ENCODE assay signal across 7 cellular contexts in genomic region chr10:72637398-72637857, GRCh38. TPM values are rescaled to one million over a fixed set of nuclear protein-coding genes. Genes with fewer than 3 reads are reported as not detected.
DNase-seq lines count a peak whose midpoint lies in the region; ATAC-seq, FAIRE-seq and TF ChIP-seq lines count a peak whose summit lies in the region.

No MANE protein-coding gene starts in this region.

- DNase-seq in LHCN-M2 (ENCODE audit: low read depth) (peak; percentile 84), K562 (ENCODE audit: extremely low read depth in 1 of 4, low spot score in 3 of 4) (peak; percentile 66 to 95 (median 83)), neuronal stem cell (ENCODE audit: low spot score) (no peak), NCI-H1694 (lab: John Stamatoyannopoulos, UW) (no peak)

- CTCF ChIA-PET in K562 (lab: Yijun Ruan, JAX; ENCODE audit: low intra/inter-chr PET ratio) = interaction anchor here (0.7 kb wide), 1 partner anchor 150 kb away, joined by 3 read pairs; no protein-coding TSS in a partner anchor

- H3K4me2 ChIP-seq in K562 (ENCODE audit: insufficient read depth, low read length) = peak overlapping the region; percentile 44; the same call in 1 of the 2 replicates
- H3K4me2 ChIP-seq in neuronal stem cell (ENCODE audit: insufficient read depth, low read length, poor library complexity, severe bottlenecking) = no peak overlapping the region

- no peaks in the 10 kb centered on the region for H4K20me1 ChIP-seq in K562 (replicated peaks; ENCODE audit: control insufficient read depth, insufficient read depth, low read length)

- H3K23ac ChIP-seq in neuronal stem cell (ENCODE audit: low read depth, low read length, poor library complexity) = no peak overlapping the region

- H3K4ac ChIP-seq in neuronal stem cell (ENCODE audit: low read length) = no peak overlapping the region

- no peak overlapping the region for H2BK15ac ChIP-seq in neuronal stem cell (ENCODE audit: low read length)

- no peak overlapping the region for H3K18ac ChIP-seq in neuronal stem cell (ENCODE audit: low read length)

- no peak overlapping the region for H2AK5ac ChIP-seq in neuronal stem cell (ENCODE audit: low read depth, low read length)

- 6% methylated on average over 4 of the region's 4 CpGs for WGBS in K562 (ENCODE audit: insufficient coverage, low coverage, missing lambda C conversion rate)
- WGBS in neuronal stem cell (ENCODE audit: extremely low coverage in 2 of 2, insufficient read length in 2 of 2, insufficient replicate concordance in 1 of 2), 2 donors = no CpG with 5 or more reads among the region's 4 CpGs

- H3K36me3 ChIP-seq in K562 (ENCODE audit: control insufficient read depth, insufficient read depth, low read length) = no peaks in the 10 kb centered on the region
- no peaks in the 10 kb centered on the region for H3K36me3 ChIP-seq in neuronal stem cell (replicated peaks in 1 of 2; ENCODE audit: control insufficient read depth in 2 of 2, insufficient read depth in 2 of 2, low read length in 2 of 2)

- H3K14ac ChIP-seq in neuronal stem cell (ENCODE audit: low read length) = no peak overlapping the region

- BruUV-seq in K562 (replicated peaks; lab: Mats Ljungman, UMichigan) = no TSS peak

- H3K9me1 ChIP-seq in K562 (ENCODE audit: control insufficient read depth, insufficient read depth, low read length) = no peaks in the 10 kb centered on the region

- peak overlapping the region; percentile 22 for H2BK12ac ChIP-seq in neuronal stem cell (ENCODE audit: low read length)

- FAIRE-seq in K562 (lab: Jason Lieb, UNC) = peak; percentile 95

- no peak for TF ChIP-seq CTCF in K562 (IDR thresholded peaks at IDR 0.05 in 2 of 3, conservative IDR thresholded peaks at IDR 0.05 in 1 of 3; ENCODE audit: insufficient read depth in 2 of 3, low read depth in 1 of 3, low read length in 3 of 3)

- no peak overlapping the region for H2BK5ac ChIP-seq in neuronal stem cell (ENCODE audit: low read length)

- H2AFZ ChIP-seq in K562 (ENCODE audit: low read depth, low read length) (peak overlapping the region; percentile 74), neuronal stem cell (ENCODE audit: low read length) (peak overlapping the region; percentile 10)

- peak; percentile 51 for ATAC-seq in GM18858 (IDR thresholded peaks at IDR 0.05; ENCODE audit: unreplicated experiment)
- ATAC-seq in K562 = peak; percentile 99
- ATAC-seq in GM21576 (IDR thresholded peaks at IDR 0.05; ENCODE audit: unreplicated experiment) = no peak
- ATAC-seq in HG03571 (IDR thresholded peaks at IDR 0.05; ENCODE audit: unreplicated experiment) = no peak

- no peak overlapping the region for H4K8ac ChIP-seq in neuronal stem cell (ENCODE audit: low read depth, low read length)

- peak overlapping the region; percentile 62 for H3K27ac ChIP-seq in K562 (ENCODE audit: extremely low read depth, low read depth, low read length)
- no peak overlapping the region for H3K27ac ChIP-seq in neuronal stem cell (replicated peaks; ENCODE audit: low read length)

- H3K9ac ChIP-seq in K562 (ENCODE audit: insufficient read depth in 1 of 2, low read depth in 2 of 2, low read length in 2 of 2) (peak overlapping the region in 1 of 2 experiments; percentile 22; a peak in 1 of 4 replicates), neuronal stem cell (ENCODE audit: low read depth, low read length, poor library complexity) (no peak overlapping the region)

- no peak overlapping the region for H4K91ac ChIP-seq in neuronal stem cell (ENCODE audit: low read depth, low read length, poor library complexity)

- H2BK120ac ChIP-seq in neuronal stem cell (ENCODE audit: low read depth, low read length) = no peak overlapping the region

- peaks cover 2 to 21% of the 10 kb centered on the region in 2 experiments; a peak in 3 of 5 replicates for H3K4me1 ChIP-seq in K562 (replicated peaks in 1 of 2; ENCODE audit: control insufficient read depth in 2 of 2, insufficient read depth in 2 of 2, low read length in 2 of 2)
- no peaks in the 10 kb centered on the region for H3K4me1 ChIP-seq in neuronal stem cell (ENCODE audit: control insufficient read depth in 2 of 2, insufficient read depth in 1 of 2, low read depth in 1 of 2, low read length in 2 of 2)

- no peak overlapping the region for H3K4me3 ChIP-seq in K562
- no peak overlapping the region for H3K4me3 ChIP-seq in neuronal stem cell (ENCODE audit: low read length in 2 of 2)

- H3K9me3 ChIP-seq in K562 (replicated peaks; ENCODE audit: control insufficient read depth, insufficient read depth, low read depth, low read length) = peaks cover 14% of the 10 kb centered on the region
- H3K9me3 ChIP-seq in neuronal stem cell (replicated peaks in 1 of 2; ENCODE audit: control insufficient read depth in 2 of 2, insufficient read depth in 1 of 2, low read depth in 1 of 2, low read length in 2 of 2) = no peaks in the 10 kb centered on the region

- in situ Hi-C loops in K562 (cut with MboI) = no loop called here

- TF ChIP-seq EP300 in K562 (IDR thresholded peaks at IDR 0.05; ENCODE audit: low read length) = peak; percentile 85

- H3K79me2 ChIP-seq in K562 (ENCODE audit: control insufficient read depth, insufficient read depth, low read length) = no peaks in the 10 kb centered on the region

- no peak for TF ChIP-seq POLR2A in K562 (conservative IDR thresholded peaks at IDR 0.05)

- TF ChIP-seq RAD21 in K562 (CRISPR knock-in tag; conservative IDR thresholded peaks at IDR 0.05 in 1 of 2, IDR thresholded peaks at IDR 0.05 in 1 of 2) = peak; percentile 4 to 41; a peak in 1 of 4 replicates

- intact Hi-C loops in K562 (cut with micrococcal nuclease) = no loop called here

- POLR2A ChIA-PET in K562 (lab: Yijun Ruan, JAX) = interaction anchor here (0.7 to 1.4 kb wide), 12 partner anchors 9 to 137 kb away, joined by 3 to 13 read pairs (median 4); partner anchors contain the start of genes MCU and MICU1

- H3K27me3 ChIP-seq in K562 (ENCODE audit: control insufficient read depth in 2 of 2, insufficient read depth in 2 of 2, low read length in 2 of 2) (no peaks in the 10 kb centered on the region), neuronal stem cell (ENCODE audit: control insufficient read depth in 3 of 3, insufficient read depth in 3 of 3, low read depth in 1 of 3, low read length in 3 of 3) (no peaks in the 10 kb centered on the region)

- no peaks in the 10 kb centered on the region for H3K79me1 ChIP-seq in neuronal stem cell (ENCODE audit: low read depth, low read length)

TF ChIP-seq in K562, 482 proteins besides CTCF, POLR2A, EP300 and RAD21 (continues in another document):
- TF ChIP-seq RBM22 (IDR thresholded peaks at IDR 0.05; ENCODE audit: low read depth, low read length, poor library complexity, severe bottlenecking) (no peak), SRF (CRISPR knock-in tag; IDR thresholded peaks at IDR 0.05) (no peak)

RNA-seq across cellular contexts. Expression of gene MICU1, which starts 11.5 kb away (rescaled TPM):
- 57.1 and 58.2 TPM in 2 replicates for total RNA-seq in LHCN-M2 (2014; rRNA removed)
- 47.4 TPM for polyA plus RNA-seq in LHCN-M2 (2012)
- 45.6 and 90.3 TPM in 2 replicates for total RNA-seq in K562 (2011; cell fraction: chromatin; rRNA removed; ENCODE audit: low replicate concordance)
- 25.8 and 32.7 TPM in 2 replicates for total RNA-seq in K562 (2011; cell fraction: nucleolus; rRNA removed)
- total RNA-seq in K562 (2011; cell fraction: nucleoplasm; rRNA removed) = 37.0 and 37.5 TPM in 2 replicates
- 29.3 and 30.7 TPM in 2 replicates for total RNA-seq in K562 (2014; rRNA removed)
- 57.7 and 65.2 TPM in 2 replicates for total RNA-seq in K562 (2014; rRNA removed; fragmentation: Illumina TruSeq; extraction: Trizol)
- 54.9 and 56.1 TPM in 2 replicates for total RNA-seq in K562 (2015; rRNA removed; fragmentation: Illumina TruSeq; extraction: Trizol)
- 47.3 and 48.4 TPM in 2 replicates for total RNA-seq in K562 (2021)
- polyA plus RNA-seq in K562 (2011; rRNA removed) = 41.1 and 51.9 TPM in 2 replicates
- 32.5 and 38.2 TPM in 2 replicates for polyA plus RNA-seq in K562 (2011; cell fraction: cytosol; rRNA removed)
- 16.3 and 20.2 TPM in 2 replicates for polyA plus RNA-seq in K562 (2011; cell fraction: nucleus; rRNA removed)
- polyA plus RNA-seq in K562 (2012) = 55.1 and 62.5 TPM in 2 replicates
- 69.8 and 76.8 TPM in 2 replicates for polyA plus RNA-seq in K562 (2014; fragmentation: Illumina TruSeq; extraction: Trizol)
- 10 to 100 TPM; 34.9 to 65.5 TPM for polyA plus RNA-seq in K562 (2014; fragmentation: Nextera tagmentation; extraction: Ambion mirVana)
- polyA plus RNA-seq in K562 (2014; rRNA removed) = 31.7 and 35.5 TPM in 2 replicates
- 46.3 and 53.3 TPM in 2 replicates for polyA minus RNA-seq in K562 (2011; rRNA and poly(A)+ RNA removed)
- 17.5 and 20.2 TPM in 2 replicates for polyA minus RNA-seq in K562 (2011; cell fraction: cytosol; rRNA and poly(A)+ RNA removed)
- 27.6 and 42.0 TPM in 2 replicates for polyA minus RNA-seq in K562 (2011; cell fraction: nucleus; rRNA and poly(A)+ RNA removed)
- polyA plus RNA-seq in neuronal stem cell (2013, experiment 1 of 2) = 37.1 TPM
- 37.0 TPM for polyA plus RNA-seq in neuronal stem cell (2013, experiment 2 of 2)

RNA-seq across cellular contexts. Expression of gene MCU, which starts 54.5 kb away (rescaled TPM):
- total RNA-seq in LHCN-M2 (2014; rRNA removed) = 29.0 and 37.1 TPM in 2 replicates
- polyA plus RNA-seq in LHCN-M2 (2012) = 16.0 TPM
- total RNA-seq in K562 (2011; cell fraction: chromatin; rRNA removed; ENCODE audit: low replicate concordance) = 30.9 and 44.2 TPM in 2 replicates
- total RNA-seq in K562 (2011; cell fraction: nucleolus; rRNA removed) = 20.8 and 26.5 TPM in 2 replicates
- total RNA-seq in K562 (2011; cell fraction: nucleoplasm; rRNA removed) = 30.3 and 33.3 TPM in 2 replicates
- total RNA-seq in K562 (2014; rRNA removed) = 19.1 and 20.9 TPM in 2 replicates
- total RNA-seq in K562 (2014; rRNA removed; fragmentation: Illumina TruSeq; extraction: Trizol) = 20.3 and 21.2 TPM in 2 replicates
- 26.1 and 27.7 TPM in 2 replicates for total RNA-seq in K562 (2015; rRNA removed; fragmentation: Illumina TruSeq; extraction: Trizol)
- total RNA-seq in K562 (2021) = 21.3 and 23.7 TPM in 2 replicates
- polyA plus RNA-seq in K562 (2011; rRNA removed) = 85.6 and 88.8 TPM in 2 replicates
- polyA plus RNA-seq in K562 (2011; cell fraction: cytosol; rRNA removed) = 25.8 and 40.7 TPM in 2 replicates
- 68.2 and 86.9 TPM in 2 replicates for polyA plus RNA-seq in K562 (2011; cell fraction: nucleus; rRNA removed)
- 19.0 and 22.2 TPM in 2 replicates for polyA plus RNA-seq in K562 (2012)
- polyA plus RNA-seq in K562 (2014; fragmentation: Illumina TruSeq; extraction: Trizol) = 23.6 and 34.9 TPM in 2 replicates
- 10 to 100 TPM in 1 of 2 experiments, 1 to 10 TPM in 1; 8.2 to 11.1 TPM for polyA plus RNA-seq in K562 (2014; fragmentation: Nextera tagmentation; extraction: Ambion mirVana)
- polyA plus RNA-seq in K562 (2014; rRNA removed) = 25.6 and 26.3 TPM in 2 replicates
- 82.1 and 86.2 TPM in 2 replicates for polyA minus RNA-seq in K562 (2011; rRNA and poly(A)+ RNA removed)
- 20.3 and 28.7 TPM in 2 replicates for polyA minus RNA-seq in K562 (2011; cell fraction: cytosol; rRNA and poly(A)+ RNA removed)
- 23.0 and 28.2 TPM in 2 replicates for polyA minus RNA-seq in K562 (2011; cell fraction: nucleus; rRNA and poly(A)+ RNA removed)
- polyA plus RNA-seq in neuronal stem cell (2013, experiment 1 of 2) = 20.6 TPM
- polyA plus RNA-seq in neuronal stem cell (2013, experiment 2 of 2) = 20.8 TPM

Comparison
In these comparisons a context has a peak if more than half of its experiments do, and no peak if none do; other contexts are left out.
1. ATAC-seq: peak in GM18858 (single experiment) and K562 (single experiment); none in GM21576 (single experiment) and HG03571 (single experiment).
2. DNase-seq: peak in LHCN-M2 (single experiment) and K562 (4 of 4); none in neuronal stem cell (single experiment) and NCI-H1694 (single experiment).